In genomic region chr7:1898628-1899185, GRCh38 we compare ENCODE assay signal across 17 cellular contexts.
DNase-seq lines count a peak whose midpoint lies in the region; ATAC-seq and TF ChIP-seq lines count a peak whose summit lies in the region.
"Had no signal": no experiment of that assay in that cellular context is flagged by ENCODE, and none has a peak within 500 bp of the region (broad histone marks: within the 10 kb centered on the region; RNA-seq: fewer than 3 reads in every experiment).

No MANE protein-coding gene starts in this region.

- H3K4me1 Mint-ChIP-seq in CD14-positive monocyte = no peaks in the 10 kb centered on the region
- H3K4me1 Mint-ChIP-seq in stimulated activated effector memory CD8-positive, alpha-beta T cell treated with anti-CD3 and anti-CD28 coated beads, Interleukin-12 subunit alpha, Interleukin-12 subunit beta, amount 100 ng/mL, for 72 hours = peaks cover 24% of the 10 kb centered on the region
- H3K4me1 Mint-ChIP-seq: activated CD4-positive, alpha-beta T cell treated with anti-CD3 and anti-CD28 coated beads for 36 hours; GM23338 had no signal

- ATAC-seq in left ventricle myocardium superior = no peak
- ATAC-seq in stimulated activated effector memory CD8-positive, alpha-beta T cell treated with anti-CD3 and anti-CD28 coated beads, Interleukin-12 subunit alpha, Interleukin-12 subunit beta, amount 100 ng/mL, for 72 hours = no peak
- ATAC-seq: activated CD4-positive, alpha-beta T cell treated with anti-CD3 and anti-CD28 coated beads for 36 hours; CD8-positive, alpha-beta T cell had no signal

- peaks cover 46 to 49% of the 10 kb centered on the region in 2 donors for H3K36me3 Mint-ChIP-seq in CD14-positive monocyte
- H3K36me3 Mint-ChIP-seq in stimulated activated effector memory CD8-positive, alpha-beta T cell treated with anti-CD3 and anti-CD28 coated beads, Interleukin-12 subunit alpha, Interleukin-12 subunit beta, amount 100 ng/mL, for 72 hours = peaks cover 4% of the 10 kb centered on the region

- DNase-seq in CD14-positive monocyte (ENCODE audit: low spot score) (peak; percentile 37), RPMI7951 (ENCODE audit: low read depth) (peak; percentile 11), left ventricle myocardium superior (peak; percentile 25), NCI-H146 (lab: John Stamatoyannopoulos, UW) (no peak), HuH-7.5 (ENCODE audit: low spot score) (no peak), NCI-H1930 (lab: John Stamatoyannopoulos, UW) (no peak)
- DNase-seq in stimulated activated effector memory CD8-positive, alpha-beta T cell treated with anti-CD3 and anti-CD28 coated beads, Interleukin-12 subunit alpha, Interleukin-12 subunit beta, amount 100 ng/mL, for 72 hours (ENCODE audit: low spot score in 2 of 2) = no peak
- DNase-seq: activated CD4-positive, alpha-beta T cell treated with anti-CD3 and anti-CD28 coated beads for 36 hours; activated CD8-positive, alpha-beta memory T cell treated with anti-CD3 and anti-CD28 coated beads for 24 hours; activated gamma-delta T cell treated with Interleukin-2 at 50 U/mL for 16 hours; activated T-cell treated with anti-CD3 and anti-CD28 coated beads, Interleukin-2, amount 50 U/mL, for 24 hours; NCI-H1694; NCI-H2171 treated with DMSO at 0.1 percent for 48 hours; NCI-H524 treated with DMSO at 0.1 percent for 48 hours; stimulated activated CD4-positive, alpha-beta T cell treated with anti-CD3 and anti-CD28 coated beads, Interleukin-1b, Interleukin-23, amount 100 ng/mL, for 48 hours had no signal

- intact Hi-C loops in CD14-positive monocyte (cut with micrococcal nuclease) = no loop called here
- intact Hi-C loops in left ventricle myocardium superior (cut with micrococcal nuclease) = no loop called here

- H3K27me3 Mint-ChIP-seq in CD14-positive monocyte (ENCODE audit: low read depth in 3 of 3) = no peaks in the 10 kb centered on the region
- H3K27me3 Mint-ChIP-seq: activated CD4-positive, alpha-beta T cell treated with anti-CD3 and anti-CD28 coated beads for 36 hours; activated T-cell treated with anti-CD3 and anti-CD28 coated beads, Interleukin-2, amount 50 U/mL, for 24 hours had no signal

- peak overlapping the region in 2 of 7 donors; percentile 12 to 32 for H3K27ac Mint-ChIP-seq in CD14-positive monocyte
- peak overlapping the region; percentile 60 for H3K27ac Mint-ChIP-seq in stimulated activated effector memory CD8-positive, alpha-beta T cell treated with anti-CD3 and anti-CD28 coated beads, Interleukin-12 subunit alpha, Interleukin-12 subunit beta, amount 100 ng/mL, for 72 hours
- H3K27ac Mint-ChIP-seq: activated CD4-positive, alpha-beta T cell treated with anti-CD3 and anti-CD28 coated beads for 36 hours; activated T-cell treated with anti-CD3 and anti-CD28 coated beads, Interleukin-2, amount 50 U/mL, for 24 hours had no signal

- no peaks in the 10 kb centered on the region for H3K9me3 Mint-ChIP-seq in CD14-positive monocyte
- H3K9me3 Mint-ChIP-seq in stimulated activated effector memory CD8-positive, alpha-beta T cell treated with anti-CD3 and anti-CD28 coated beads, Interleukin-12 subunit alpha, Interleukin-12 subunit beta, amount 100 ng/mL, for 72 hours = no peaks in the 10 kb centered on the region
- H3K9me3 Mint-ChIP-seq: activated T-cell treated with anti-CD3 and anti-CD28 coated beads, Interleukin-2, amount 50 U/mL, for 24 hours; CD8-positive, alpha-beta T cell; GM23338 had no signal

- no peak overlapping the region for H3K4me3 Mint-ChIP-seq in CD14-positive monocyte
- H3K4me3 Mint-ChIP-seq in stimulated activated effector memory CD8-positive, alpha-beta T cell treated with anti-CD3 and anti-CD28 coated beads, Interleukin-12 subunit alpha, Interleukin-12 subunit beta, amount 100 ng/mL, for 72 hours = no peak overlapping the region
- H3K4me3 Mint-ChIP-seq: activated CD4-positive, alpha-beta T cell treated with anti-CD3 and anti-CD28 coated beads for 36 hours; activated T-cell treated with anti-CD3 and anti-CD28 coated beads, Interleukin-2, amount 50 U/mL, for 24 hours; CD8-positive, alpha-beta T cell; GM23338 had no signal

- no peak for TF ChIP-seq CTCF in CD14-positive monocyte (IDR thresholded peaks at IDR 0.05)

Comparison
In these comparisons a context has a peak if more than half of its experiments do, and no peak if none do; other contexts are left out.
1. DNase-seq: peak in CD14-positive monocyte (single experiment), RPMI7951 (single experiment) and left ventricle myocardium superior (single experiment); none in stimulated activated effector memory CD8-positive, alpha-beta T cell treated with anti-CD3 and anti-CD28 coated beads, Interleukin-12 subunit alpha, Interleukin-12 subunit beta, amount 100 ng/mL, for 72 hours (0 of 2), NCI-H146 (single experiment), HuH-7.5 (single experiment) and NCI-H1930 (0 of 2).